In genomic region chr9:20317701-20318100, GRCh38 we compare ENCODE assay signal across 19 cellular contexts.
DNase-seq lines count a peak whose midpoint lies in the region; ATAC-seq and TF ChIP-seq lines count a peak whose summit lies in the region.
"Had no signal": no experiment of that assay in that cellular context is flagged by ENCODE, and none has a peak within 500 bp of the region (broad histone marks: within the 10 kb centered on the region; RNA-seq: fewer than 3 reads in every experiment).

No MANE protein-coding gene starts in this region.

- H3F3A ChIP-seq in smooth muscle cell (ENCODE audit: low read depth): peaks cover 25% of the 10 kb centered on the region

- H3K9me3 ChIP-seq in CD4-positive, alpha-beta memory T cell (ENCODE audit: control insufficient read depth in 1 of 2, low read length in 2 of 2): no peaks in the 10 kb centered on the region
- no peaks in the 10 kb centered on the region for H3K9me3 ChIP-seq in neuronal stem cell (replicated peaks in 1 of 2; ENCODE audit: control insufficient read depth in 2 of 2, insufficient read depth in 1 of 2, low read depth in 1 of 2, low read length in 2 of 2)
- H3K9me3 ChIP-seq in smooth muscle cell (replicated peaks; ENCODE audit: low read depth): no peaks in the 10 kb centered on the region

- H3K9me3 Mint-ChIP-seq in activated CD4-positive, alpha-beta T cell treated with anti-CD3 and anti-CD28 coated beads, Interleukin-2, amount 10 ng/mL, durations not matched to agents 24 days and 14 days: peaks cover 4% of the 10 kb centered on the region
- peaks cover 0 to 3% (median 0%) of the 10 kb centered on the region in 8 donors for H3K9me3 Mint-ChIP-seq in CD4-positive, alpha-beta memory T cell
- H3K9me3 Mint-ChIP-seq in central memory CD8-positive, alpha-beta T cell: no peaks in the 10 kb centered on the region

- H3K79me2 ChIP-seq in smooth muscle cell (ENCODE audit: low read depth): no peaks in the 10 kb centered on the region

- H3K4me1 Mint-ChIP-seq in activated CD4-positive, alpha-beta T cell treated with anti-CD3 and anti-CD28 coated beads, Interleukin-2, amount 10 ng/mL, durations not matched to agents 24 days and 14 days: peaks cover 75% of the 10 kb centered on the region
- peaks cover 51 to 88% (median 78%) of the 10 kb centered on the region in 4 donors for H3K4me1 Mint-ChIP-seq in CD4-positive, alpha-beta memory T cell
- peaks cover 55% of the 10 kb centered on the region for H3K4me1 Mint-ChIP-seq in central memory CD8-positive, alpha-beta T cell

- intact Hi-C loops in activated CD4-positive, alpha-beta T cell treated with anti-CD3 and anti-CD28 coated beads, Interleukin-2, amount 10 ng/mL, durations not matched to agents 24 days and 14 days (cut with micrococcal nuclease): no loop called here
- intact Hi-C loops in CD4-positive, alpha-beta memory T cell (cut with micrococcal nuclease): loop anchor here (5.0 to 10.0 kb wide), 2 partner anchors 75 to 103 kb away; no protein-coding TSS in a partner anchor

- ATAC-seq in central memory CD8-positive, alpha-beta T cell (replicated peaks; ENCODE audit: extremely low read depth, poor library complexity, severe bottlenecking): no peak
- no peak for ATAC-seq in HG02970 (IDR thresholded peaks at IDR 0.05; ENCODE audit: low FRiP score, unreplicated experiment)
- ATAC-seq: GM12878 had no signal

- DNase-seq in activated CD4-positive, alpha-beta T cell treated with anti-CD3 and anti-CD28 coated beads, Interleukin-2, amount 10 ng/mL, durations not matched to agents 24 days and 14 days: no peak
- DNase-seq in activated CD4-positive, alpha-beta T cell treated with anti-CD3 and anti-CD28 coated beads for 48 hours: no peak
- no peak for DNase-seq in CD4-positive, alpha-beta memory T cell
- no peak for DNase-seq in central memory CD8-positive, alpha-beta T cell (ENCODE audit: low spot score in 2 of 2)
- DNase-seq in neuronal stem cell (ENCODE audit: low spot score) (no peak), substantia nigra (lab: John Stamatoyannopoulos, UW) (no peak), smooth muscle cell (lab: John Stamatoyannopoulos, UW; ENCODE audit: unreplicated experiment) (no peak)
- DNase-seq: DMS 273 treated with DMSO at 0.1 percent for 48 hours; GDM1; GOT3; NCI-H1436; NCI-H2029; NCI-H2171; NCI-H446; NCI-H69; NK-92 treated with Interleukin-12 subunit alpha and Interleukin-12 subunit beta, amount 100 ng/mL, for 24 hours had no signal

- H3K4me1 ChIP-seq in CD4-positive, alpha-beta memory T cell (ENCODE audit: insufficient read depth, low read length): peaks cover 71% of the 10 kb centered on the region
- H3K4me1 ChIP-seq in neuronal stem cell (ENCODE audit: control insufficient read depth in 2 of 2, insufficient read depth in 1 of 2, low read depth in 1 of 2, low read length in 2 of 2): peaks cover 5 to 25% of the 10 kb centered on the region in 2 donors
- H3K4me1 ChIP-seq in smooth muscle cell (ENCODE audit: low read depth): peaks cover 21% of the 10 kb centered on the region

- no peak overlapping the region for H3K4ac ChIP-seq in neuronal stem cell (ENCODE audit: low read length)

- H4K20me1 ChIP-seq in smooth muscle cell (ENCODE audit: low read depth): no peaks in the 10 kb centered on the region

- no peak overlapping the region for H2BK120ac ChIP-seq in neuronal stem cell (ENCODE audit: low read depth, low read length)

- no CpG with 5 or more reads among the region's 5 CpGs for WGBS in neuronal stem cell (ENCODE audit: extremely low coverage in 2 of 2, insufficient read length in 2 of 2, insufficient replicate concordance in 1 of 2), 2 donors
- 56% methylated on average over 5 of the region's 5 CpGs for WGBS in smooth muscle cell (ENCODE audit: low lambda C conversion rate)

- H3K27ac Mint-ChIP-seq in activated CD4-positive, alpha-beta T cell treated with anti-CD3 and anti-CD28 coated beads, Interleukin-2, amount 10 ng/mL, durations not matched to agents 24 days and 14 days: peak overlapping the region; percentile 3
- H3K27ac Mint-ChIP-seq in CD4-positive, alpha-beta memory T cell: peak overlapping the region in 4 of 7 donors; percentile 43 to 68 (median 58)
- peak overlapping the region; percentile 79 for H3K27ac Mint-ChIP-seq in central memory CD8-positive, alpha-beta T cell (ENCODE audit: low read depth)

- H3K14ac ChIP-seq in neuronal stem cell (ENCODE audit: low read length): no peak overlapping the region

- no peak for TF ChIP-seq CTCF in smooth muscle cell (IDR thresholded peaks at IDR 0.05; ENCODE audit: borderline replicate concordance, insufficient read depth, poor library complexity, severe bottlenecking)

- no peak overlapping the region for H3K23ac ChIP-seq in neuronal stem cell (ENCODE audit: low read depth, low read length, poor library complexity)

- no peak overlapping the region for H2BK5ac ChIP-seq in neuronal stem cell (ENCODE audit: low read length)

- CTCF ChIA-PET in CD4-positive, alpha-beta memory T cell (lab: Charles Lee; ENCODE audit: partially characterized antibody): no interaction called here

- H3K79me1 ChIP-seq in neuronal stem cell (ENCODE audit: low read depth, low read length): no peaks in the 10 kb centered on the region

- H3K27me3 ChIP-seq in CD4-positive, alpha-beta memory T cell (ENCODE audit: insufficient read depth, low read length): no peaks in the 10 kb centered on the region
- H3K27me3 ChIP-seq in neuronal stem cell (ENCODE audit: control insufficient read depth in 3 of 3, insufficient read depth in 3 of 3, low read depth in 1 of 3, low read length in 3 of 3) (no peaks in the 10 kb centered on the region), smooth muscle cell (ENCODE audit: low read depth) (no peaks in the 10 kb centered on the region)

- H2AFZ ChIP-seq in neuronal stem cell (ENCODE audit: low read length) (peak overlapping the region; percentile 30), smooth muscle cell (ENCODE audit: low read depth) (no peak overlapping the region)

- H2BK15ac ChIP-seq in neuronal stem cell (ENCODE audit: low read length): no peak overlapping the region

- H2AK5ac ChIP-seq in neuronal stem cell (ENCODE audit: low read depth, low read length): no peak overlapping the region

- no peak overlapping the region for H4K91ac ChIP-seq in neuronal stem cell (ENCODE audit: low read depth, low read length, poor library complexity)

- no peak overlapping the region for H3K18ac ChIP-seq in neuronal stem cell (ENCODE audit: low read length)

- H3K27ac ChIP-seq in CD4-positive, alpha-beta memory T cell (ENCODE audit: low read depth, low read length): no peak overlapping the region
- no peak overlapping the region for H3K27ac ChIP-seq in neuronal stem cell (replicated peaks; ENCODE audit: low read length)
- H3K27ac ChIP-seq in substantia nigra (ENCODE audit: low read depth, low read length, poor library complexity, severe bottlenecking): no peak overlapping the region
- H3K27ac ChIP-seq in smooth muscle cell (ENCODE audit: low read depth): no peak overlapping the region
- H3K27ac ChIP-seq: KMS-11 had no signal

- POLR2A ChIA-PET in CD4-positive, alpha-beta memory T cell (lab: Charles Lee; ENCODE audit: partially characterized antibody): interaction anchor here (1.3 kb wide), 1 partner anchor 17 kb away, joined by 5 read pairs; no protein-coding TSS in a partner anchor

- H4K8ac ChIP-seq in neuronal stem cell (ENCODE audit: low read depth, low read length): no peak overlapping the region

- peak overlapping the region; percentile 59 for H2BK12ac ChIP-seq in neuronal stem cell (ENCODE audit: low read length)

- H3K4me3 ChIP-seq in CD4-positive, alpha-beta memory T cell (ENCODE audit: low read length in 2 of 2): no peak overlapping the region
- no peak overlapping the region for H3K4me3 ChIP-seq in neuronal stem cell (ENCODE audit: low read length in 2 of 2)
- H3K4me3 ChIP-seq in smooth muscle cell: no peak overlapping the region
- H3K4me3 ChIP-seq: GM12878 had no signal

- H3K9ac ChIP-seq in neuronal stem cell (ENCODE audit: low read depth, low read length, poor library complexity): no peak overlapping the region
- H3K9ac ChIP-seq in smooth muscle cell (ENCODE audit: low read depth): no peak overlapping the region
- H3K9ac ChIP-seq: KMS-11 had no signal

- H3K27me3 Mint-ChIP-seq in activated CD4-positive, alpha-beta T cell treated with anti-CD3 and anti-CD28 coated beads, Interleukin-2, amount 10 ng/mL, durations not matched to agents 24 days and 14 days: no peaks in the 10 kb centered on the region
- H3K27me3 Mint-ChIP-seq in CD4-positive, alpha-beta memory T cell: no peaks in the 10 kb centered on the region
- no peaks in the 10 kb centered on the region for H3K27me3 Mint-ChIP-seq in central memory CD8-positive, alpha-beta T cell

- H3K4me3 Mint-ChIP-seq in activated CD4-positive, alpha-beta T cell treated with anti-CD3 and anti-CD28 coated beads, Interleukin-2, amount 10 ng/mL, durations not matched to agents 24 days and 14 days: no peak overlapping the region
- H3K4me3 Mint-ChIP-seq in CD4-positive, alpha-beta memory T cell: peak overlapping the region in 1 of 8 donors; percentile 11
- H3K4me3 Mint-ChIP-seq in central memory CD8-positive, alpha-beta T cell: no peak overlapping the region

- no peaks in the 10 kb centered on the region for H3K36me3 ChIP-seq in CD4-positive, alpha-beta memory T cell (ENCODE audit: insufficient read depth, low read length)
- H3K36me3 ChIP-seq in neuronal stem cell (replicated peaks in 1 of 2; ENCODE audit: control insufficient read depth in 2 of 2, insufficient read depth in 2 of 2, low read length in 2 of 2) (no peaks in the 10 kb centered on the region), smooth muscle cell (ENCODE audit: low read depth) (no peaks in the 10 kb centered on the region)

- peaks cover 13% of the 10 kb centered on the region for H3K36me3 Mint-ChIP-seq in activated CD4-positive, alpha-beta T cell treated with anti-CD3 and anti-CD28 coated beads, Interleukin-2, amount 10 ng/mL, durations not matched to agents 24 days and 14 days (ENCODE audit: low read depth)
- no peaks in the 10 kb centered on the region for H3K36me3 Mint-ChIP-seq in CD4-positive, alpha-beta memory T cell
- H3K36me3 Mint-ChIP-seq in central memory CD8-positive, alpha-beta T cell (ENCODE audit: insufficient read depth): peaks cover 5% of the 10 kb centered on the region

- H3K4me2 ChIP-seq in neuronal stem cell (ENCODE audit: insufficient read depth, low read length, poor library complexity, severe bottlenecking) (no peak overlapping the region), smooth muscle cell (no peak overlapping the region)
- H3K4me2 ChIP-seq: KMS-11 had no signal

Comparison
In these comparisons a context has a peak if more than half of its experiments do, and no peak if none do; other contexts are left out.
1. H3K27ac Mint-ChIP-seq: peak in every context shown above with its lines; median percentile 79 in central memory CD8-positive, alpha-beta T cell; 58 in CD4-positive, alpha-beta memory T cell; 3 in activated CD4-positive, alpha-beta T cell treated with anti-CD3 and anti-CD28 coated beads, Interleukin-2, amount 10 ng/mL, durations not matched to agents 24 days and 14 days.